ENCODE assay signal across 1 cellular context in genomic region chr12:12896261-12896660, GRCh38.
A peak's percentile ranks its signal among the peaks of the same experiment; 100 is the strongest.
TF ChIP-seq lines count a peak whose summit lies in the region.

No MANE protein-coding gene starts in this region.

TF ChIP-seq in GM12878, 131 proteins besides CTCF, POLR2A, EP300 and RAD21 (continued from another document):
- TF ChIP-seq, protein P1, sequence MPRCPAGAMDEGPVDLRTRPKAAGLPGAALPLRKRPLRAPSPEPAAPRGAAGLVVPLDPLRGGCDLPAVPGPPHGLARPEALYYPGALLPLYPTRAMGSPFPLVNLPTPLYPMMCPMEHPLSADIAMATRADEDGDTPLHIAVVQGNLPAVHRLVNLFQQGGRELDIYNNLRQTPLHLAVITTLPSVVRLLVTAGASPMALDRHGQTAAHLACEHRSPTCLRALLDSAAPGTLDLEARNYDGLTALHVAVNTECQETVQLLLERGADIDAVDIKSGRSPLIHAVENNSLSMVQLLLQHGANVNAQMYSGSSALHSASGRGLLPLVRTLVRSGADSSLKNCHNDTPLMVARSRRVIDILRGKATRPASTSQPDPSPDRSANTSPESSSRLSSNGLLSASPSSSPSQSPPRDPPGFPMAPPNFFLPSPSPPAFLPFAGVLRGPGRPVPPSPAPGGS (IDR thresholded peaks at IDR 0.05; ENCODE audit: borderline replicate concordance, insufficient read depth, low read depth, low read length, poor library complexity, severe bottlenecking), result peak; percentile 30
- TF ChIP-seq SIX5 (IDR thresholded peaks at IDR 0.05; ENCODE audit: low read depth, low read length, severe bottlenecking) (no peak), ZBTB40 (IDR thresholded peaks at IDR 0.05; ENCODE audit: borderline replicate concordance) (no peak)
